In genomic region chr4:121711263-121712000, GRCh38 we compare ENCODE assay signal across 8 cellular contexts. TPM values are rescaled to one million over a fixed set of nuclear protein-coding genes. Genes with fewer than 3 reads are reported as not detected.
DNase-seq lines count a peak whose midpoint lies in the region; ATAC-seq, FAIRE-seq and TF ChIP-seq lines count a peak whose summit lies in the region.

No MANE protein-coding gene starts in this region.

- H3K4me2 ChIP-seq in HepG2 (ENCODE audit: low read depth, low read length), result peak overlapping the region; percentile 85

- H3K36me3 ChIP-seq in CD4-positive, CD25-positive, alpha-beta regulatory T cell (ENCODE audit: control insufficient read depth, insufficient read depth, low read length), result no peaks in the 10 kb centered on the region
- no peaks in the 10 kb centered on the region for H3K36me3 ChIP-seq in HepG2 (replicated peaks in 1 of 2; ENCODE audit: control insufficient read depth in 1 of 2, insufficient read depth in 2 of 2, low read length in 2 of 2)

- H3K27me3 ChIP-seq in CD4-positive, CD25-positive, alpha-beta regulatory T cell (ENCODE audit: control insufficient read depth, insufficient read depth, low read length), result peaks cover 27% of the 10 kb centered on the region
- H3K27me3 ChIP-seq in HepG2 (ENCODE audit: control insufficient read depth in 1 of 2, insufficient read depth in 2 of 2, low read length in 2 of 2), result peaks cover 0 to 7% of the 10 kb centered on the region in 2 experiments; a peak in 2 of 5 replicates

- no peak for TF ChIP-seq CTCF in HepG2 (CRISPR knock-in tag; IDR thresholded peaks at IDR 0.05)

- no peaks in the 10 kb centered on the region for H3K36me3 Mint-ChIP-seq in CD4-positive, CD25-positive, alpha-beta regulatory T cell

- H3K4me1 Mint-ChIP-seq in CD4-positive, CD25-positive, alpha-beta regulatory T cell, result peaks cover 0 to 16% (median 6%) of the 10 kb centered on the region in 4 donors

- no peaks in the 10 kb centered on the region for H3K9me3 ChIP-seq in CD4-positive, CD25-positive, alpha-beta regulatory T cell (ENCODE audit: control insufficient read depth in 2 of 2, low read length in 2 of 2)
- no peaks in the 10 kb centered on the region for H3K9me3 ChIP-seq in HepG2 (ENCODE audit: low read length)

- no peak overlapping the region for H3K27ac Mint-ChIP-seq in CD4-positive, CD25-positive, alpha-beta regulatory T cell

- POLR2A ChIA-PET in HepG2 (lab: Yijun Ruan, JAX), result interaction anchor here (1.1 to 2.4 kb wide), 4 partner anchors 15 to 90 kb away, joined by 3 to 15 read pairs (median 4); partner anchors contain the start of genes ANXA5 and EXOSC9

- peak; percentile 37 for FAIRE-seq in HepG2 (lab: Jason Lieb, UNC)

- 0 out of 4 replicates have a peak, but pooled peaks of 1 of the 2 experiments have one; percentile 24 for TF ChIP-seq EP300 in HepG2 (IDR thresholded peaks at IDR 0.05; ENCODE audit: low read depth in 2 of 2, low read length in 2 of 2)
- TF ChIP-seq EP300 in HepG2 (CRISPR knock-in tag; IDR thresholded peaks at IDR 0.05; ENCODE audit: borderline replicate concordance), result peak; percentile 52; the same call in 1 of the 2 replicates

- WGBS in HepG2 (ENCODE audit: low lambda C conversion rate), result under 1% methylated on average over 18 of the region's 18 CpGs

- intact Hi-C loops in HepG2 (cut with micrococcal nuclease; ENCODE audit: unreplicated experiment), result loop anchor here (1.0 to 5.0 kb wide), 2 partner anchors 15 to 34 kb away; no protein-coding TSS in a partner anchor

- H3K4me3 ChIP-seq in CD4-positive, CD25-positive, alpha-beta regulatory T cell (ENCODE audit: low read depth, low read length), result no peak overlapping the region
- H3K4me3 ChIP-seq in HepG2 (replicated peaks in 1 of 3; ENCODE audit: insufficient read depth in 1 of 3, low read depth in 2 of 3, low read length in 3 of 3), result peak overlapping the region; percentile 31 to 58 (median 47); a peak in 5 of 6 replicates

- no peaks in the 10 kb centered on the region for H3K79me2 ChIP-seq in HepG2 (ENCODE audit: insufficient read depth, low read length)

- no peaks in the 10 kb centered on the region for H4K20me1 ChIP-seq in HepG2 (ENCODE audit: insufficient read depth, low read length)

- peak overlapping the region; percentile 28; the same call in 1 of the 2 replicates for H3K9ac ChIP-seq in HepG2 (ENCODE audit: insufficient read depth, low read depth, low read length)

- H3K4me3 Mint-ChIP-seq in CD4-positive, CD25-positive, alpha-beta regulatory T cell, result no peak overlapping the region

- peak overlapping the region; percentile 89 for H2AFZ ChIP-seq in HepG2 (ENCODE audit: low read length)

- peaks cover 41% of the 10 kb centered on the region for H3K27me3 Mint-ChIP-seq in CD4-positive, CD25-positive, alpha-beta regulatory T cell

- peaks cover 0 to 5% (median 0%) of the 10 kb centered on the region in 7 donors for H3K9me3 Mint-ChIP-seq in CD4-positive, CD25-positive, alpha-beta regulatory T cell

- TF ChIP-seq RAD21 in HepG2 (CRISPR knock-in tag; IDR thresholded peaks at IDR 0.05), result no peak

- in situ Hi-C loops in HepG2 (cut with HindIII; ENCODE audit: extremely low pct_ligation_motif_present, low pct_unique_long_range_greater_than_20kb), result no loop called here

- CTCF ChIA-PET in HepG2 (lab: Yijun Ruan, JAX; ENCODE audit: low intra/inter-chr PET ratio, low total read pairs), result no interaction called here

- H3K27ac ChIP-seq in CD4-positive, CD25-positive, alpha-beta regulatory T cell (ENCODE audit: insufficient read depth, low read length, poor library complexity, severe bottlenecking), result no peak overlapping the region
- no peak overlapping the region for H3K27ac ChIP-seq in HepG2 (ENCODE audit: extremely low read length, insufficient read depth, low read length)

- peak; percentile 20 to 28 for ATAC-seq in CD4-positive, CD25-positive, alpha-beta regulatory T cell (ENCODE audit: low read depth in 2 of 2)
- peak; percentile 87 for ATAC-seq in GM19351 (IDR thresholded peaks at IDR 0.05; ENCODE audit: unreplicated experiment)
- peak; percentile 80 for ATAC-seq in HG03175 (IDR thresholded peaks at IDR 0.05; ENCODE audit: unreplicated experiment)
- peak; percentile 100 for ATAC-seq in HepG2

- no peak for DNase-seq in CD4-positive, CD25-positive, alpha-beta regulatory T cell
- DNase-seq in SHP77 (lab: John Stamatoyannopoulos, UW) (peak; percentile 60 to 76), dermis blood vessel endothelial cell (peak; percentile 90), HepG2 (ENCODE audit: low spot score) (peak; percentile 70), DMS114 treated with DMSO at 0.1 percent for 48 hours (lab: John Stamatoyannopoulos, UW; ENCODE audit: unreplicated experiment) (no peak)
- DNase-seq in stimulated activated CD4-positive, alpha-beta T cell treated with anti-CD3 and anti-CD28 coated beads, Interleukin-2, amount 100 ng/mL, for 24 hours, result peak; percentile 37 to 60

- no TSS peak for BruUV-seq in HepG2 (replicated peaks; lab: Mats Ljungman, UMichigan)

- TF ChIP-seq POLR2A in HepG2 (IDR thresholded peaks at IDR 0.05; ENCODE audit: insufficient read depth in 1 of 2, low read depth in 2 of 2, low read length in 2 of 2), result no peak

- peaks cover 7% of the 10 kb centered on the region for H3K4me1 ChIP-seq in CD4-positive, CD25-positive, alpha-beta regulatory T cell (ENCODE audit: control insufficient read depth, insufficient read depth, low read length, poor library complexity, severe bottlenecking)
- H3K4me1 ChIP-seq in HepG2 (ENCODE audit: insufficient read depth, low read length), result peaks cover 7% of the 10 kb centered on the region; the same call in 1 of the 2 replicates

TF ChIP-seq in HepG2, 621 proteins besides CTCF, POLR2A, EP300 and RAD21 (continues in another document):
- TF ChIP-seq HOXA9 (CRISPR knock-in tag; IDR thresholded peaks at IDR 0.05; ENCODE audit: borderline replicate concordance), result no peak
- peak; percentile 57; the same call in 1 of the 2 replicates for TF ChIP-seq ZBTB7B (CRISPR knock-in tag; IDR thresholded peaks at IDR 0.05)
- no peak for TF ChIP-seq PAWR (CRISPR knock-in tag; IDR thresholded peaks at IDR 0.05; ENCODE audit: borderline replicate concordance)
- no peak for TF ChIP-seq GTF2F1 (IDR thresholded peaks at IDR 0.05; ENCODE audit: low read length)
- TF ChIP-seq MEIS1 (CRISPR knock-in tag; IDR thresholded peaks at IDR 0.05; ENCODE audit: borderline replicate concordance), result no peak
- peak; percentile 54 for TF ChIP-seq ZNF501 (CRISPR knock-in tag; IDR thresholded peaks at IDR 0.05)

RNA-seq across cellular contexts. Expression of gene ANXA5, which starts 14.7 kb away (rescaled TPM):
- 125 TPM for total RNA-seq in CD4-positive, CD25-positive, alpha-beta regulatory T cell
- 100 to 1,000 TPM; 224 to 380 (median 302) TPM for polyA plus RNA-seq in CD4-positive, CD25-positive, alpha-beta regulatory T cell
- total RNA-seq in dermis blood vessel endothelial cell, result 373 and 483 TPM in 2 replicates
- 342 and 477 TPM in 2 replicates for total RNA-seq in HepG2 (2016; rRNA removed; fragmentation: Illumina TruSeq; extraction: Trizol)
- total RNA-seq in HepG2 (2016; cell fraction: cytosol; rRNA removed; fragmentation: Illumina TruSeq; extraction: Trizol; ENCODE audit: low read depth), result 45.6 and 47.1 TPM in 2 replicates
- 351 and 486 TPM in 2 replicates for total RNA-seq in HepG2 (2016; cell fraction: insoluble cytoplasmic fraction; rRNA removed; fragmentation: Illumina TruSeq; extraction: Trizol)
- 81.7 and 82.9 TPM in 2 replicates for total RNA-seq in HepG2 (2016; cell fraction: membrane; rRNA removed; fragmentation: Illumina TruSeq; extraction: Trizol)
- 182 and 183 TPM in 2 replicates for total RNA-seq in HepG2 (2016; cell fraction: nucleus; rRNA removed; fragmentation: Illumina TruSeq; extraction: Trizol)
- polyA plus RNA-seq in HepG2 (2011; rRNA removed), result 175 and 209 TPM in 2 replicates
- polyA plus RNA-seq in HepG2 (2011; cell fraction: cytosol; rRNA removed), result 161 and 205 TPM in 2 replicates
- 114 and 117 TPM in 2 replicates for polyA plus RNA-seq in HepG2 (2011; cell fraction: nucleus; rRNA removed)
- polyA plus RNA-seq in HepG2 (2012), result 231 and 245 TPM in 2 replicates
- 37.2 and 41.9 TPM in 2 replicates for polyA plus RNA-seq in HepG2 (2016; cell fraction: cytosol; fragmentation: Illumina TruSeq; extraction: Trizol; ENCODE audit: low read depth)
- polyA plus RNA-seq in HepG2 (2016; cell fraction: insoluble cytoplasmic fraction; fragmentation: Illumina TruSeq; extraction: Trizol; ENCODE audit: low read depth), result 523 and 561 TPM in 2 replicates
- 66.0 and 66.3 TPM in 2 replicates for polyA plus RNA-seq in HepG2 (2016; cell fraction: membrane; fragmentation: Illumina TruSeq; extraction: Trizol; ENCODE audit: low read depth)
- 239 and 250 TPM in 2 replicates for polyA plus RNA-seq in HepG2 (2016; cell fraction: nucleus; fragmentation: Illumina TruSeq; extraction: Trizol; ENCODE audit: insufficient read depth, low read depth)
- polyA minus RNA-seq in HepG2 (2011; rRNA and poly(A)+ RNA removed; ENCODE audit: low replicate concordance), result 105 and 156 TPM in 2 replicates
- 270 and 336 TPM in 2 replicates for polyA minus RNA-seq in HepG2 (2011; cell fraction: cytosol; rRNA and poly(A)+ RNA removed)
- polyA minus RNA-seq in HepG2 (2011; cell fraction: nucleus; rRNA and poly(A)+ RNA removed), result 156 and 160 TPM in 2 replicates

RNA-seq across cellular contexts. Expression of gene SMIM43, which starts 53.5 kb away (rescaled TPM):
- not detected for total RNA-seq in CD4-positive, CD25-positive, alpha-beta regulatory T cell
- 1 to 10 TPM in 1 of 4 donors, under 1 TPM in 2, not detected in 1; 0.14 to 1.8 (median 0.56) TPM for polyA plus RNA-seq in CD4-positive, CD25-positive, alpha-beta regulatory T cell
- total RNA-seq in dermis blood vessel endothelial cell, result 0.47 and 0.85 TPM in 2 replicates
- total RNA-seq in HepG2 (2016; rRNA removed; fragmentation: Illumina TruSeq; extraction: Trizol), result not detected in 2 replicates
- total RNA-seq in HepG2 (2016; cell fraction: cytosol; rRNA removed; fragmentation: Illumina TruSeq; extraction: Trizol; ENCODE audit: low read depth), result not detected in 2 replicates
- total RNA-seq in HepG2 (2016; cell fraction: insoluble cytoplasmic fraction; rRNA removed; fragmentation: Illumina TruSeq; extraction: Trizol), result not detected in 2 replicates
- total RNA-seq in HepG2 (2016; cell fraction: membrane; rRNA removed; fragmentation: Illumina TruSeq; extraction: Trizol), result not detected in 2 replicates
- not detected in 2 replicates for total RNA-seq in HepG2 (2016; cell fraction: nucleus; rRNA removed; fragmentation: Illumina TruSeq; extraction: Trizol)
- polyA plus RNA-seq in HepG2 (2011; rRNA removed), result not detected in 2 replicates
- polyA plus RNA-seq in HepG2 (2011; cell fraction: cytosol; rRNA removed), result not detected in 2 replicates
- polyA plus RNA-seq in HepG2 (2011; cell fraction: nucleus; rRNA removed), result not detected in 2 replicates
- polyA plus RNA-seq in HepG2 (2012), result not detected in 2 replicates
- not detected in 2 replicates for polyA plus RNA-seq in HepG2 (2016; cell fraction: cytosol; fragmentation: Illumina TruSeq; extraction: Trizol; ENCODE audit: low read depth)
- not detected in 2 replicates for polyA plus RNA-seq in HepG2 (2016; cell fraction: insoluble cytoplasmic fraction; fragmentation: Illumina TruSeq; extraction: Trizol; ENCODE audit: low read depth)
- not detected in 2 replicates for polyA plus RNA-seq in HepG2 (2016; cell fraction: membrane; fragmentation: Illumina TruSeq; extraction: Trizol; ENCODE audit: low read depth)
- polyA plus RNA-seq in HepG2 (2016; cell fraction: nucleus; fragmentation: Illumina TruSeq; extraction: Trizol; ENCODE audit: insufficient read depth, low read depth), result not detected in 2 replicates
- polyA minus RNA-seq in HepG2 (2011; rRNA and poly(A)+ RNA removed; ENCODE audit: low replicate concordance), result not detected in 2 replicates
- not detected in 2 replicates for polyA minus RNA-seq in HepG2 (2011; cell fraction: cytosol; rRNA and poly(A)+ RNA removed)
- not detected in 2 replicates for polyA minus RNA-seq in HepG2 (2011; cell fraction: nucleus; rRNA and poly(A)+ RNA removed)

Comparison
In these comparisons a context has a peak if more than half of its experiments do, and no peak if none do; other contexts are left out.
1. ATAC-seq: peak in every context shown above with its lines; median percentile 100 in HepG2; 87 in GM19351; 80 in HG03175; 24 in CD4-positive, CD25-positive, alpha-beta regulatory T cell.
2. DNase-seq: peak in SHP77 (2 of 2), dermis blood vessel endothelial cell (single experiment), HepG2 (single experiment) and stimulated activated CD4-positive, alpha-beta T cell treated with anti-CD3 and anti-CD28 coated beads, Interleukin-2, amount 100 ng/mL, for 24 hours (2 of 2); none in CD4-positive, CD25-positive, alpha-beta regulatory T cell (0 of 3) and DMS114 treated with DMSO at 0.1 percent for 48 hours (single experiment).